27 cellular contexts compared by ENCODE assay signal in the genomic region with DNA sequence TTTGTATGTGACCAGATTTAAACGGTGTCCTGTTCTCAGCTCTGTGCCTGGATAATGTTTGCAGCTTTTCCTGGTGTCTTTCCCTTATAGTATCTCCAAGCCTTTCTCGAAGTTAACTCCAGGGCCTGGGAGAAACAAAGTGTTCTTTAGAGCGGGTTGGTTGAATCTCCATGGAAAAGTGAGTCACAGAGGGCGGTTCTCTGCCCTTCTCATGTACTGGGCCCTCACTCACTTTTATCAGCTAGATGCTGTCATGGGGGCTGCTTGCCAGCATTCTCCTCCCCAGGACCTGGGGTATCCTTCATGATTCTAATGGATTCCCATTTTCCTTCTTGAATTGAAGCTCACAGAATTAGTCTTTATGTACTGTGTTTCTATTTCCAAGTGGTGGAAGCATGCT. TPM values are rescaled to one million over a fixed set of nuclear protein-coding genes. Genes with fewer than 3 reads are reported as not detected.
"Had no signal": no experiment of that assay in that cellular context is flagged by ENCODE, and none has a peak within 500 bp of the region (broad histone marks: within the 10 kb centered on the region; RNA-seq: fewer than 3 reads in every experiment).

No MANE protein-coding gene starts in this region.

- H3K36me3 ChIP-seq: Peyer's patch had no signal

- H3K9me3 ChIP-seq: Peyer's patch had no signal

- DNase-seq: activated B cell treated with CpG ODN at 0.5 μM for 24 hours; activated CD4-positive, alpha-beta T cell treated with anti-CD3 and anti-CD28 coated beads for 1 hour; activated CD4-positive, alpha-beta T cell treated with anti-CD3 and anti-CD28 coated beads, Interleukin-2, amount 10 ng/mL, durations not matched to agents 24 days and 14 days; activated CD4-positive, alpha-beta T cell treated with anti-CD3 and anti-CD28 coated beads, Interleukin-2, amount 50 U/mL, for 48 hours; activated CD8-positive, alpha-beta memory T cell treated with anti-CD3 and anti-CD28 coated beads, Interleukin-2, amount 10 ng/mL, durations not matched to agents 7 days and 5 days; activated gamma-delta T cell; activated naive CD4-positive, alpha-beta T cell treated with anti-CD3 and anti-CD28 coated beads for 36 hours; activated T-cell treated with anti-CD3 and anti-CD28 coated beads, Interleukin-2, amount 50 U/mL, for 4 hours; amygdala; caudate nucleus; IMR-90; Kasumi-1; KBM-7; NCI-H1105; NCI-H1436 treated with DMSO at 0.1 percent for 48 hours; NCI-H187 treated with DMSO at 0.1 percent for 48 hours; NCI-H2081 treated with DMSO at 0.1 percent for 48 hours; NCI-H446; NCI-H524; Peyer's patch; T-cell; T-helper 2 cell; T1000 had no signal

- H3K27me3 ChIP-seq: Peyer's patch had no signal

- H3K4me3 ChIP-seq: Peyer's patch, SK-N-MC had no signal

- ATAC-seq: activated CD8-positive, alpha-beta memory T cell treated with anti-CD3 and anti-CD28 coated beads, Interleukin-2, amount 10 ng/mL, durations not matched to agents 7 days and 5 days; activated T-cell treated with anti-CD3 and anti-CD28 coated beads, Interleukin-2, amount 50 U/mL, for 4 hours; activated T-helper 17 cell treated with anti-CD3 and anti-CD28 coated beads, Interleukin-2, amount 50 U/mL, for 72 hours; Right ventricle myocardium inferior; T-cell had no signal

- H3K27ac ChIP-seq: Peyer's patch, SK-N-MC had no signal

- H3K4me1 ChIP-seq: Peyer's patch had no signal

RNA-seq across cellular contexts. Expression of a gene that starts 46.1 kb away (rescaled TPM):
- total RNA-seq: activated B cell treated with CpG ODN at 0.5 μM for 24 hours; activated CD4-positive, alpha-beta T cell treated with anti-CD3 and anti-CD28 coated beads, Interleukin-2, amount 10 ng/mL, durations not matched to agents 24 days and 14 days; activated CD8-positive, alpha-beta memory T cell treated with anti-CD3 and anti-CD28 coated beads, Interleukin-2, amount 10 ng/mL, durations not matched to agents 7 days and 5 days; activated naive CD4-positive, alpha-beta T cell treated with anti-CD3 and anti-CD28 coated beads for 36 hours; activated T-cell treated with anti-CD3 and anti-CD28 coated beads, Interleukin-2, amount 50 U/mL, for 4 hours; activated T-helper 17 cell treated with anti-CD3 and anti-CD28 coated beads, Interleukin-2, amount 50 U/mL, for 72 hours; astrocyte; IMR-90; Peyer's patch; Right ventricle myocardium inferior; T-cell had no signal
- polyA plus RNA-seq: IMR-90 had no signal
